In genomic region chr15:26075770-26076169, GRCh38 we compare ENCODE assay signal across 24 cellular contexts.
A peak's percentile ranks its signal among the peaks of the same experiment; 100 is the strongest.
DNase-seq lines count a peak whose midpoint lies in the region; ATAC-seq, FAIRE-seq and TF ChIP-seq lines count a peak whose summit lies in the region.
"Had no signal": no experiment of that assay in that cellular context is flagged by ENCODE, and none has a peak within 500 bp of the region (broad histone marks: within the 10 kb centered on the region; RNA-seq: fewer than 3 reads in every experiment).

No MANE protein-coding gene starts in this region.

- CTCF ChIA-PET in HepG2 (lab: Yijun Ruan, JAX; ENCODE audit: low intra/inter-chr PET ratio, low total read pairs): no interaction called here
- CTCF ChIA-PET in CD4-positive, alpha-beta memory T cell (lab: Charles Lee; ENCODE audit: partially characterized antibody): no interaction called here

- H2AFZ ChIP-seq in HepG2 (ENCODE audit: low read length): no peak overlapping the region

- H3K4me3 ChIP-seq in HepG2 (replicated peaks in 1 of 3; ENCODE audit: insufficient read depth in 1 of 3, low read depth in 2 of 3, low read length in 3 of 3) (no peak overlapping the region), right lobe of liver (no peak overlapping the region)
- H3K4me3 ChIP-seq in CD4-positive, alpha-beta memory T cell (ENCODE audit: low read length in 2 of 2): no peak overlapping the region
- H3K4me3 ChIP-seq: A549, BLaER1, GM12878 had no signal

- no peak for FAIRE-seq in HepG2 (lab: Jason Lieb, UNC)
- FAIRE-seq: A549, D721Med, GM12878, GM12892, GM18507 had no signal

- WGBS in HepG2 (ENCODE audit: low lambda C conversion rate): 0% methylated on average over 4 of the region's 4 CpGs
- 59% methylated on average over 4 of the region's 4 CpGs for WGBS in right lobe of liver (ENCODE audit: insufficient coverage, low coverage, low lambda C conversion rate, missing lambda C conversion rate)

- BruUV-seq in HepG2 (replicated peaks; lab: Mats Ljungman, UMichigan): no TSS peak

- no peak for TF ChIP-seq CTCF in HepG2 (CRISPR knock-in tag; IDR thresholded peaks at IDR 0.05)
- TF ChIP-seq CTCF in right lobe of liver (IDR thresholded peaks at IDR 0.05): no peak

- H3K27me3 Mint-ChIP-seq in CD4-positive, alpha-beta memory T cell: peaks cover 7 to 18% of the 10 kb centered on the region in 2 donors
- H3K27me3 Mint-ChIP-seq: CD4-positive, CD25-positive, alpha-beta regulatory T cell had no signal

- no peaks in the 10 kb centered on the region for H3K36me3 Mint-ChIP-seq in CD4-positive, alpha-beta memory T cell
- H3K36me3 Mint-ChIP-seq: CD14-positive monocyte; CD4-positive, CD25-positive, alpha-beta regulatory T cell; CD8-positive, alpha-beta T cell had no signal

- H3K36me3 ChIP-seq in HepG2 (replicated peaks in 1 of 2; ENCODE audit: control insufficient read depth in 1 of 2, insufficient read depth in 2 of 2, low read length in 2 of 2) (no peaks in the 10 kb centered on the region), right lobe of liver (no peaks in the 10 kb centered on the region)
- no peaks in the 10 kb centered on the region for H3K36me3 ChIP-seq in CD4-positive, alpha-beta memory T cell (ENCODE audit: insufficient read depth, low read length)
- H3K36me3 ChIP-seq: BE2C, BLaER1 had no signal

- TF ChIP-seq RAD21 in HepG2 (CRISPR knock-in tag; IDR thresholded peaks at IDR 0.05): no peak

- ATAC-seq in HepG2: no peak
- no peak for ATAC-seq in right lobe of liver
- ATAC-seq: A549; CD8-positive, alpha-beta T cell; GM12878 had no signal

- no peak overlapping the region for H3K27ac Mint-ChIP-seq in CD4-positive, alpha-beta memory T cell
- H3K27ac Mint-ChIP-seq: CD8-positive, alpha-beta T cell had no signal

- H3K9me3 ChIP-seq in HepG2 (ENCODE audit: low read length) (peaks cover 9% of the 10 kb centered on the region; the same call in 1 of the 2 replicates), right lobe of liver (no peaks in the 10 kb centered on the region)
- H3K9me3 ChIP-seq in CD4-positive, alpha-beta memory T cell (ENCODE audit: control insufficient read depth in 1 of 2, low read length in 2 of 2): no peaks in the 10 kb centered on the region
- H3K9me3 ChIP-seq: BE2C had no signal

- TF ChIP-seq POLR2A in HepG2 (IDR thresholded peaks at IDR 0.05; ENCODE audit: insufficient read depth in 1 of 2, low read depth in 2 of 2, low read length in 2 of 2) (no peak), right lobe of liver (IDR thresholded peaks at IDR 0.05) (no peak)

- no peak for DNase-seq in HepG2 (ENCODE audit: low spot score)
- no peak for DNase-seq in right lobe of liver
- DNase-seq in MV-4-11 (lab: John Stamatoyannopoulos, UW): peak; percentile 62
- no peak for DNase-seq in caudate nucleus (lab: John Stamatoyannopoulos, UW)
- DNase-seq in CD4-positive, alpha-beta memory T cell: no peak
- no peak for DNase-seq in DMS79 (lab: John Stamatoyannopoulos, UW)
- DNase-seq: ACHN; BE2C; C1 segment of cervical spinal cord; Caco-2; Calu3; CD4-positive, CD25-positive, alpha-beta regulatory T cell; CD8-positive, alpha-beta T cell; DND-41; EL; GDM1 had no signal

- no peak overlapping the region for H3K27ac ChIP-seq in HepG2 (ENCODE audit: extremely low read length, insufficient read depth, low read length)
- H3K27ac ChIP-seq in right lobe of liver: no peak overlapping the region
- H3K27ac ChIP-seq in caudate nucleus (ENCODE audit: low read depth, low read length): peak overlapping the region; percentile 48
- no peak overlapping the region for H3K27ac ChIP-seq in CD4-positive, alpha-beta memory T cell (ENCODE audit: low read depth, low read length)
- H3K27ac ChIP-seq: 22Rv1, A549, BLaER1 had no signal

- peaks cover 13 to 29% (median 19%) of the 10 kb centered on the region in 4 donors for H3K4me1 Mint-ChIP-seq in CD4-positive, alpha-beta memory T cell
- H3K4me1 Mint-ChIP-seq: CD14-positive monocyte had no signal

- in situ Hi-C loops in HepG2 (cut with HindIII; ENCODE audit: extremely low pct_ligation_motif_present, low pct_unique_long_range_greater_than_20kb): no loop called here

- H3K79me2 ChIP-seq in HepG2 (ENCODE audit: insufficient read depth, low read length): no peaks in the 10 kb centered on the region

- intact Hi-C loops in HepG2 (cut with micrococcal nuclease; ENCODE audit: unreplicated experiment): no loop called here
- intact Hi-C loops in right lobe of liver (cut with DNase I): no loop called here
- intact Hi-C loops in CD4-positive, alpha-beta memory T cell (cut with micrococcal nuclease): no loop called here

- H3K27me3 ChIP-seq in HepG2 (ENCODE audit: control insufficient read depth in 1 of 2, insufficient read depth in 2 of 2, low read length in 2 of 2): no peaks in the 10 kb centered on the region
- H3K27me3 ChIP-seq in right lobe of liver: no peaks in the 10 kb centered on the region
- H3K27me3 ChIP-seq in CD4-positive, alpha-beta memory T cell (ENCODE audit: insufficient read depth, low read length): no peaks in the 10 kb centered on the region
- H3K27me3 ChIP-seq: BE2C, BLaER1 had no signal

- no peak overlapping the region for H3K4me2 ChIP-seq in HepG2 (ENCODE audit: low read depth, low read length)
- H3K4me2 ChIP-seq: A549, BLaER1 had no signal

- H4K20me1 ChIP-seq in HepG2 (ENCODE audit: insufficient read depth, low read length): no peaks in the 10 kb centered on the region
- H4K20me1 ChIP-seq: BLaER1 had no signal

- H3K9ac ChIP-seq in HepG2 (ENCODE audit: insufficient read depth, low read depth, low read length): no peak overlapping the region
- H3K9ac ChIP-seq: BLaER1 had no signal

- no peak overlapping the region for H3K4me3 Mint-ChIP-seq in CD4-positive, alpha-beta memory T cell
- H3K4me3 Mint-ChIP-seq: CD14-positive monocyte; CD4-positive, CD25-positive, alpha-beta regulatory T cell; CD8-positive, alpha-beta T cell had no signal

- POLR2A ChIA-PET in HepG2 (lab: Yijun Ruan, JAX): no interaction called here
- POLR2A ChIA-PET in CD4-positive, alpha-beta memory T cell (lab: Charles Lee; ENCODE audit: partially characterized antibody): no interaction called here

- no peak for TF ChIP-seq EP300 in HepG2 (IDR thresholded peaks at IDR 0.05; ENCODE audit: low read depth in 2 of 2, low read length in 2 of 2)
- TF ChIP-seq EP300 in HepG2 (CRISPR knock-in tag; IDR thresholded peaks at IDR 0.05; ENCODE audit: borderline replicate concordance): no peak

- H3K9me3 Mint-ChIP-seq in CD4-positive, alpha-beta memory T cell: peaks cover 0 to 3% (median 0%) of the 10 kb centered on the region in 8 donors
- H3K9me3 Mint-ChIP-seq: CD8-positive, alpha-beta T cell had no signal

- H3K4me1 ChIP-seq in HepG2 (ENCODE audit: insufficient read depth, low read length) (no peaks in the 10 kb centered on the region), right lobe of liver (no peaks in the 10 kb centered on the region)
- H3K4me1 ChIP-seq in CD4-positive, alpha-beta memory T cell (ENCODE audit: insufficient read depth, low read length): no peaks in the 10 kb centered on the region
- H3K4me1 ChIP-seq: A549, BE2C, Caco-2 had no signal

TF ChIP-seq in HepG2, 621 proteins besides CTCF, POLR2A, EP300 and RAD21:
- peak; percentile 67 for TF ChIP-seq ZNF331 (CRISPR knock-in tag; IDR thresholded peaks at IDR 0.05)
- no peak for TF ChIP-seq MYC (CRISPR knock-in tag; IDR thresholded peaks at IDR 0.05; ENCODE audit: borderline replicate concordance)
